Comparison of ENCODE assay signal across 1 cellular context in genomic region chr12:42585175-42585845, GRCh38.
TF ChIP-seq lines count a peak whose summit lies in the region.

No MANE protein-coding gene starts in this region.

TF ChIP-seq in HEK293, 187 proteins besides CTCF, POLR2A, EP300 and RAD21:
- TF ChIP-seq AEBP2 (tag by site-specific recombination; IDR thresholded peaks at IDR 0.05; ENCODE audit: borderline replicate concordance) (no peak), ZNF843 (tag by site-specific recombination; IDR thresholded peaks at IDR 0.05) (peak; percentile 21; the same call in 1 of the 2 replicates), FEZF1 (tag by site-specific recombination; IDR thresholded peaks at IDR 0.05) (no peak), ZBTB1 (tag by site-specific recombination; IDR thresholded peaks at IDR 0.05) (no peak), ZBTB20 (tag by site-specific recombination; IDR thresholded peaks at IDR 0.05) (peak; percentile 37; the same call in 1 of the 2 replicates), IKZF3 (tag by site-specific recombination; IDR thresholded peaks at IDR 0.05) (peak; percentile 51), ZNF366 (tag by site-specific recombination; conservative IDR thresholded peaks at IDR 0.05) (peak; percentile 48; the same call in 1 of the 2 replicates), ZNF335 (tag by site-specific recombination; conservative IDR thresholded peaks at IDR 0.05) (peak; percentile 37), ZNF629 (tag by site-specific recombination; IDR thresholded peaks at IDR 0.05) (peak; percentile 72), ZNF660 (tag by site-specific recombination; IDR thresholded peaks at IDR 0.05) (peak; percentile 87), ZNF398 (tag by site-specific recombination; IDR thresholded peaks at IDR 0.05) (peak; percentile 90), PRDM10 (tag by site-specific recombination; IDR thresholded peaks at IDR 0.05) (0 out of 2 replicates have a peak, but pooled peaks have one; percentile 14), SCRT1 (tag by site-specific recombination; IDR thresholded peaks at IDR 0.05; ENCODE audit: borderline replicate concordance) (0 out of 2 replicates have a peak, but pooled peaks have one; percentile 27), ZNF416 (tag by site-specific recombination; IDR thresholded peaks at IDR 0.05) (no peak), ZNF600 (tag by site-specific recombination; IDR thresholded peaks at IDR 0.05) (0 out of 2 replicates have a peak, but pooled peaks have one; percentile 51), ZSCAN5A (tag by site-specific recombination; IDR thresholded peaks at IDR 0.05) (no peak), SP7 (tag by site-specific recombination; IDR thresholded peaks at IDR 0.05) (peak; percentile 79; the same call in 1 of the 2 replicates)
